In genomic region chr11:111236355-111236754, GRCh38 we compare ENCODE assay signal across 1 cellular context.
TF ChIP-seq lines count a peak whose summit lies in the region.

No MANE protein-coding gene starts in this region.

TF ChIP-seq in SK-N-SH treated with all-trans-retinoic acid at 6 μM for 48 hours, 23 proteins besides CTCF, POLR2A, EP300 and RAD21 (continued from another document):
- TF ChIP-seq, protein P1, sequence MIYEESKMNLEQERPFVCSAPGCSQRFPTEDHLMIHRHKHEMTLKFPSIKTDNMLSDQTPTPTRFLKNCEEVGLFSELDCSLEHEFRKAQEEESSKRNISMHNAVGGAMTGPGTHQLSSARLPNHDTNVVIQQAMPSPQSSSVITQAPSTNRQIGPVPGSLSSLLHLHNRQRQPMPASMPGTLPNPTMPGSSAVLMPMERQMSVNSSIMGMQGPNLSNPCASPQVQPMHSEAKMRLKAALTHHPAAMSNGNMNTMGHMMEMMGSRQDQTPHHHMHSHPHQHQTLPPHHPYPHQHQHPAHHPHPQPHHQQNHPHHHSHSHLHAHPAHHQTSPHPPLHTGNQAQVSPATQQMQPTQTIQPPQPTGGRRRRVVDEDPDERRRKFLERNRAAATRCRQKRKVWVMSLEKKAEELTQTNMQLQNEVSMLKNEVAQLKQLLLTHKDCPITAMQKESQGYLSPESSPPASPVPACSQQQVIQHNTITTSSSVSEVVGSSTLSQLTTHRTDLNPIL (CRISPR knock-in tag; IDR thresholded peaks at IDR 0.05; ENCODE audit: low read depth): no peak
- TF ChIP-seq ZNF70 (CRISPR knock-in tag; IDR thresholded peaks at IDR 0.05) (no peak), BACH2 (CRISPR knock-in tag; IDR thresholded peaks at IDR 0.05; ENCODE audit: borderline replicate concordance) (no peak)
